ENCODE assay signal across 7 cellular contexts in the genomic region with DNA sequence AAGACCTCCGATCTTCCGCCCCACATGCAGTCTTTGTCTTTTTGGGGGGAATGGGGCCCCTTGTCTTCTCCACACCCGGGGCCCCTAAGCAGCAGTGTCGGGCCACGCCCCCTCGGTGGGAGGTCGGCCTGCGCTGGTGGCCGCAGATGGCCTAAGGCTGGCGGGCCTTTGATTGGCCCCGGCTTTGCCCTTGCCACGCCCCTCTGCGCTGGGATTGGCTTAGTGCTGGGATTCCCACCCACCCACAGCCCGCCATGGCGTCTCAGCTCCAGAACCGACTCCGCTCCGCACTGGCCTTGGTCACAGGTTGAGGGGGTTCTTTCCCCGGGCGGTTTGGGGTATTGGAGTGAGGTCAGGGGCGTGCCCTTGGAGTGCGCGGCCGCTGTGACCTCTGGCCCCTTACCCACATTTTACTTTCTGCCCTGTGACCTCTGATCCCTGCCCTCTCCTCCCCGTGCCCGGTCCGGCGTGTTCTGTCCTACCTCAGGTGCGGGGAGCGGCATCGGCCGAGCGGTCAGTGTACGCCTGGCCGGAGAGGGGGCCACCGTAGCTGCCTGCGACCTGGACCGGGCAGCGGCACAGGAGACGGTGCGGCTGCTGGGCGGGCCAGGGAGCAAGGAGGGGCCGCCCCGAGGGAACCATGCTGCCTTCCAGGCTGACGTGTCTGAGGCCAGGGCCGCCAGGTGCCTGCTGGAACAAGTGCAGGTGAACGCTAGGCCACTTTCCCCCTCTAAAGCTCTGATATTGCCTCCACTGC. TPM values are rescaled to one million over a fixed set of nuclear protein-coding genes. Genes with fewer than 3 reads are reported as not detected.
DNase-seq lines count a peak whose midpoint lies in the region; ATAC-seq and TF ChIP-seq lines count a peak whose summit lies in the region.

Gene HSD17B8, plus strand, starts transcription at position 241 of the 757 bp plus-strand sequence. Its CDS starts 14 bp downstream, at position 255.

- no peak for TF ChIP-seq CTCF in kidney epithelial cell (IDR thresholded peaks at IDR 0.05; ENCODE audit: insufficient read depth, low read length, poor library complexity, severe bottlenecking)

- peak within 1 kb of the TSS; percentile 83 for H3K4me3 ChIP-seq in kidney epithelial cell (ENCODE audit: low read depth, low read length)

- H3K9me3 Mint-ChIP-seq in central memory CD8-positive, alpha-beta T cell = no peaks in the 10 kb centered on the region

- peak within 1 kb of the TSS; percentile 99 for H3K4me3 Mint-ChIP-seq in central memory CD8-positive, alpha-beta T cell

- H3K36me3 Mint-ChIP-seq in central memory CD8-positive, alpha-beta T cell (ENCODE audit: insufficient read depth) = peaks cover 41% of the 10 kb centered on the region

- no peaks in the 10 kb centered on the region for H3K27me3 Mint-ChIP-seq in central memory CD8-positive, alpha-beta T cell

- ATAC-seq in GM18520 (IDR thresholded peaks at IDR 0.05; ENCODE audit: unreplicated experiment) (peak; percentile 40), HG03108 (IDR thresholded peaks at IDR 0.05; ENCODE audit: unreplicated experiment) (peak; percentile 45)
- ATAC-seq in central memory CD8-positive, alpha-beta T cell (replicated peaks; ENCODE audit: extremely low read depth, poor library complexity, severe bottlenecking) = peak; percentile 59

- H3K4me1 Mint-ChIP-seq in central memory CD8-positive, alpha-beta T cell = peaks cover 73% of the 10 kb centered on the region

- H3K27me3 ChIP-seq in kidney epithelial cell (ENCODE audit: control insufficient read depth, insufficient read depth, low read length) = no peaks in the 10 kb centered on the region

- peaks cover 8% of the 10 kb centered on the region for H3K36me3 ChIP-seq in kidney epithelial cell (ENCODE audit: control insufficient read depth, insufficient read depth, low read length)

- peak within 1 kb of the TSS; percentile 71 for H3K27ac Mint-ChIP-seq in central memory CD8-positive, alpha-beta T cell (ENCODE audit: low read depth)

- peak; percentile 70 for DNase-seq in NCI-H345 treated with DMSO at 0.1 percent for 48 hours (lab: John Stamatoyannopoulos, UW; ENCODE audit: unreplicated experiment)
- DNase-seq in activated CD4-positive, alpha-beta T cell treated with anti-CD3 and anti-CD28 coated beads for 1 hour = peak; percentile 80
- DNase-seq in central memory CD8-positive, alpha-beta T cell (ENCODE audit: low spot score in 2 of 2) = peak; percentile 72 to 76
- DNase-seq in kidney epithelial cell (ENCODE audit: low read depth) = peak; percentile 73
- DNase-seq in stimulated activated CD4-positive, alpha-beta T cell treated with anti-CD3 and anti-CD28 coated beads, Interleukin-12 subunit alpha, Interleukin-12 subunit beta, amount 100 ng/mL, for 48 hours (ENCODE audit: low read depth in 2 of 3, low spot score in 1 of 3) = peak; percentile 85 to 91 (median 89)

RNA-seq across cellular contexts. Expression of gene HSD17B8, which starts in this region (rescaled TPM):
- total RNA-seq in kidney epithelial cell = 11.4 and 13.1 TPM in 2 replicates

Comparison
In these comparisons a context has a peak if more than half of its experiments do, and no peak if none do; other contexts are left out.
1. Peak in every context shown above with its lines: DNase-seq, ATAC-seq and H3K4me3 ChIP-seq.